23 cellular contexts compared by ENCODE assay signal in genomic region chr2:188506843-188507242, GRCh38.
"Had no signal": no experiment of that assay in that cellular context is flagged by ENCODE, and none has a peak within 500 bp of the region (broad histone marks: within the 10 kb centered on the region; RNA-seq: fewer than 3 reads in every experiment).

No MANE protein-coding gene starts in this region.

- H3K9me3 Mint-ChIP-seq: activated CD4-positive, alpha-beta memory T cell treated with anti-CD3 and anti-CD28 coated beads for 36 hours; activated CD4-positive, alpha-beta T cell treated with anti-CD3 and anti-CD28 coated beads, Interleukin-2, amount 10 ng/mL, durations not matched to agents 7 days and 5 days; activated naive CD4-positive, alpha-beta T cell treated with anti-CD3 and anti-CD28 coated beads, Interleukin-2, amount 50 U/mL, for 72 hours; activated naive CD8-positive, alpha-beta T cell treated with anti-CD3 and anti-CD28 coated beads, Interleukin-2, amount 50 U/mL, for 24 hours; activated T-cell treated with anti-CD3 and anti-CD28 coated beads, Interleukin-2, amount 50 U/mL, for 4 hours had no signal

- H3K36me3 Mint-ChIP-seq: activated CD4-positive, alpha-beta memory T cell treated with anti-CD3 and anti-CD28 coated beads for 36 hours; activated naive CD4-positive, alpha-beta T cell treated with anti-CD3 and anti-CD28 coated beads, Interleukin-2, amount 50 U/mL, for 72 hours had no signal

- ATAC-seq: activated naive CD4-positive, alpha-beta T cell treated with anti-CD3 and anti-CD28 coated beads, Interleukin-2, amount 50 U/mL, for 72 hours; activated naive CD8-positive, alpha-beta T cell treated with anti-CD3 and anti-CD28 coated beads, Interleukin-2, amount 50 U/mL, for 24 hours; activated T-cell treated with anti-CD3 and anti-CD28 coated beads, Interleukin-2, amount 50 U/mL, for 4 hours; T-helper 17 cell had no signal

- H3K27ac Mint-ChIP-seq: activated CD4-positive, alpha-beta memory T cell treated with anti-CD3 and anti-CD28 coated beads for 36 hours; activated CD4-positive, alpha-beta T cell treated with anti-CD3 and anti-CD28 coated beads, Interleukin-2, amount 10 ng/mL, durations not matched to agents 7 days and 5 days; activated naive CD4-positive, alpha-beta T cell treated with anti-CD3 and anti-CD28 coated beads, Interleukin-2, amount 50 U/mL, for 72 hours; activated naive CD8-positive, alpha-beta T cell treated with anti-CD3 and anti-CD28 coated beads, Interleukin-2, amount 50 U/mL, for 24 hours; T-helper 17 cell had no signal

- H3K4me1 Mint-ChIP-seq: activated CD4-positive, alpha-beta T cell treated with anti-CD3 and anti-CD28 coated beads, Interleukin-2, amount 10 ng/mL, durations not matched to agents 7 days and 5 days; activated naive CD8-positive, alpha-beta T cell treated with anti-CD3 and anti-CD28 coated beads, Interleukin-2, amount 50 U/mL, for 24 hours; T-helper 17 cell had no signal

- H3K27me3 ChIP-seq: brain microvascular endothelial cell had no signal

- H3K36me3 ChIP-seq: brain microvascular endothelial cell had no signal

- DNase-seq: activated CD4-positive, alpha-beta memory T cell treated with anti-CD3 and anti-CD28 coated beads for 36 hours; activated CD4-positive, alpha-beta T cell treated with anti-CD3 and anti-CD28 coated beads, Interleukin-2, amount 10 ng/mL, durations not matched to agents 7 days and 5 days; activated CD4-positive, CD25-positive, alpha-beta regulatory T cell; activated CD8-positive, alpha-beta memory T cell treated with anti-CD3 and anti-CD28 coated beads for 24 hours; activated effector memory CD4-positive, alpha-beta T cell treated with anti-CD3 and anti-CD28 coated beads, Interleukin-2, amount 50 U/mL, for 16 hours; activated naive CD4-positive, alpha-beta T cell treated with Interleukin-2 at 50 U/mL for 16 hours; activated naive CD8-positive, alpha-beta T cell treated with anti-CD3 and anti-CD28 coated beads, Interleukin-2, amount 50 U/mL, for 24 hours; activated T-cell treated with anti-CD3 and anti-CD28 coated beads, Interleukin-2, amount 50 U/mL, for 4 hours; amygdala; brain microvascular endothelial cell; cerebellar nuclear complex; MM.1S; NCI-H1105; NCI-H1436 treated with DMSO at 0.1 percent for 48 hours; NCI-H187 treated with DMSO at 0.1 percent for 48 hours; NCI-H2171 treated with DMSO at 0.1 percent for 48 hours; NCI-H226; NCI-H526; NCI-H774; SIG-M5; T-helper 17 cell; T-helper 9 cell had no signal

- H3K27me3 Mint-ChIP-seq: activated CD4-positive, alpha-beta memory T cell treated with anti-CD3 and anti-CD28 coated beads for 36 hours; activated CD4-positive, alpha-beta T cell treated with anti-CD3 and anti-CD28 coated beads, Interleukin-2, amount 10 ng/mL, durations not matched to agents 7 days and 5 days; activated naive CD8-positive, alpha-beta T cell treated with anti-CD3 and anti-CD28 coated beads, Interleukin-2, amount 50 U/mL, for 24 hours had no signal

- H3K4me3 Mint-ChIP-seq: activated CD4-positive, alpha-beta memory T cell treated with anti-CD3 and anti-CD28 coated beads for 36 hours; activated CD4-positive, alpha-beta T cell treated with anti-CD3 and anti-CD28 coated beads, Interleukin-2, amount 10 ng/mL, durations not matched to agents 7 days and 5 days; activated naive CD8-positive, alpha-beta T cell treated with anti-CD3 and anti-CD28 coated beads, Interleukin-2, amount 50 U/mL, for 24 hours; activated T-cell treated with anti-CD3 and anti-CD28 coated beads, Interleukin-2, amount 50 U/mL, for 4 hours; T-helper 17 cell had no signal

- H3K27ac ChIP-seq: brain microvascular endothelial cell had no signal
